In genomic region chr15:82648257-82649103, GRCh38 we compare ENCODE assay signal across 10 cellular contexts. TPM values are rescaled to one million over a fixed set of nuclear protein-coding genes. Genes with fewer than 3 reads are reported as not detected.
A peak's percentile ranks its signal among the peaks of the same experiment; 100 is the strongest.
DNase-seq lines count a peak whose midpoint lies in the region; ATAC-seq and TF ChIP-seq lines count a peak whose summit lies in the region.
"Had no signal": no experiment of that assay in that cellular context is flagged by ENCODE, and none has a peak within 500 bp of the region (broad histone marks: within the 10 kb centered on the region; RNA-seq: fewer than 3 reads in every experiment).

No MANE protein-coding gene starts in this region.

- TF ChIP-seq POLR2A in transverse colon (IDR thresholded peaks at IDR 0.05): no peak

- H3K4me3 ChIP-seq in duodenal mucosa (ENCODE audit: low read depth in 1 of 2, low read length in 2 of 2): peak overlapping the region; percentile 35 to 50
- H3K4me3 ChIP-seq in muscle layer of colon (ENCODE audit: low read depth in 1 of 2, low read length in 2 of 2): peak overlapping the region; percentile 55 to 56
- peak overlapping the region; percentile 16 to 69 (median 42) for H3K4me3 ChIP-seq in transverse colon

- no peak for ATAC-seq in activated T-cell treated with anti-CD3 and anti-CD28 coated beads, Interleukin-2, amount 50 U/mL, for 72 hours (replicated peaks in 1 of 2)
- ATAC-seq in HG03571 (IDR thresholded peaks at IDR 0.05; ENCODE audit: unreplicated experiment): no peak
- ATAC-seq: HCT116 had no signal

- TF ChIP-seq EP300 in transverse colon (IDR thresholded peaks at IDR 0.05; ENCODE audit: low read depth): no peak

- H3K9ac ChIP-seq in duodenal mucosa (ENCODE audit: low read depth in 1 of 2, low read length in 2 of 2) (no peak overlapping the region), muscle layer of colon (ENCODE audit: low read length) (no peak overlapping the region)

- no peak for TF ChIP-seq CTCF in transverse colon (IDR thresholded peaks at IDR 0.05)

- H3K4me3 Mint-ChIP-seq in activated T-cell treated with anti-CD3 and anti-CD28 coated beads, Interleukin-2, amount 50 U/mL, for 72 hours: peak overlapping the region; percentile 24 to 66

- H3K4me1 Mint-ChIP-seq in activated T-cell treated with anti-CD3 and anti-CD28 coated beads, Interleukin-2, amount 50 U/mL, for 72 hours (ENCODE audit: low read depth): peaks cover 5% of the 10 kb centered on the region

- H3K27me3 Mint-ChIP-seq in activated T-cell treated with anti-CD3 and anti-CD28 coated beads, Interleukin-2, amount 50 U/mL, for 72 hours (ENCODE audit: low read depth): peaks cover 64% of the 10 kb centered on the region

- WGBS in transverse colon (ENCODE audit: low coverage in 1 of 2), 2 donors: 27 to 63% methylated on average over 7 to 41 of the region's 41 CpGs

- H3K4me1 ChIP-seq in duodenal mucosa (ENCODE audit: control insufficient read depth in 1 of 2, insufficient read depth in 2 of 2, low read length in 2 of 2): peaks cover 0 to 4% of the 10 kb centered on the region in 2 donors
- H3K4me1 ChIP-seq in muscle layer of colon (ENCODE audit: insufficient read depth, low read length): peaks cover 5% of the 10 kb centered on the region
- H3K4me1 ChIP-seq in transverse colon: peaks cover 0 to 27% (median 12%) of the 10 kb centered on the region in 4 donors

- no peak for DNase-seq in activated T-cell treated with anti-CD3 and anti-CD28 coated beads, Interleukin-2, amount 50 U/mL, for 72 hours
- DNase-seq in activated T-cell treated with anti-CD3 and anti-CD28 coated beads for 4 hours (no peak), transverse colon (no peak), mesenteric fat pad (ENCODE audit: low spot score) (no peak), NCI-H2227 (lab: John Stamatoyannopoulos, UW; ENCODE audit: unreplicated experiment) (no peak)

- no peak overlapping the region for H3K27ac Mint-ChIP-seq in activated T-cell treated with anti-CD3 and anti-CD28 coated beads, Interleukin-2, amount 50 U/mL, for 72 hours

- in situ Hi-C loops in transverse colon (cut with MboI; ENCODE audit: low pct_ligation_motif_present in 1 of 4, low pct_unique_long_range_greater_than_20kb in 1 of 4, low sequenced_read_pairs in 3 of 4): no loop called here

- peaks cover 10 to 40% of the 10 kb centered on the region in 2 donors for H3K27me3 ChIP-seq in duodenal mucosa (ENCODE audit: control insufficient read depth in 1 of 2, insufficient read depth in 2 of 2, low read length in 2 of 2)
- peaks cover 0 to 23% of the 10 kb centered on the region in 2 donors for H3K27me3 ChIP-seq in muscle layer of colon (ENCODE audit: control insufficient read depth in 1 of 2, insufficient read depth in 2 of 2, low read length in 2 of 2)
- H3K27me3 ChIP-seq in transverse colon: peaks cover 59% of the 10 kb centered on the region

- peaks cover 0 to 2% of the 10 kb centered on the region in 2 donors for H3K36me3 Mint-ChIP-seq in activated T-cell treated with anti-CD3 and anti-CD28 coated beads, Interleukin-2, amount 50 U/mL, for 72 hours (ENCODE audit: insufficient read depth in 2 of 2)

- H3K9me3 Mint-ChIP-seq in activated T-cell treated with anti-CD3 and anti-CD28 coated beads, Interleukin-2, amount 50 U/mL, for 72 hours: no peaks in the 10 kb centered on the region

- H3K9me3 ChIP-seq in duodenal mucosa (ENCODE audit: control insufficient read depth in 1 of 2, low read length in 2 of 2) (no peaks in the 10 kb centered on the region), muscle layer of colon (ENCODE audit: low read length) (no peaks in the 10 kb centered on the region), transverse colon (no peaks in the 10 kb centered on the region)

- H3K36me3 ChIP-seq in duodenal mucosa (ENCODE audit: control insufficient read depth in 1 of 2, insufficient read depth in 2 of 2, low read length in 2 of 2): no peaks in the 10 kb centered on the region
- no peaks in the 10 kb centered on the region for H3K36me3 ChIP-seq in muscle layer of colon (ENCODE audit: insufficient read depth, low read length)
- H3K36me3 ChIP-seq in transverse colon: no peaks in the 10 kb centered on the region

- H3K27ac ChIP-seq in duodenal mucosa (ENCODE audit: low read depth, low read length) (no peak overlapping the region), muscle layer of colon (ENCODE audit: low read depth, low read length) (no peak overlapping the region), transverse colon (peak overlapping the region; percentile 4 to 60 (median 29))
- H3K27ac ChIP-seq: C4-2B had no signal

- intact Hi-C loops in transverse colon (cut with DNase I; ENCODE audit: low total_unique reads): no loop called here

RNA-seq across cellular contexts. Expression of gene CPEB1, which starts 1.3 kb away (rescaled TPM):
- 1 to 10 TPM in 1 of 2 donors, under 1 TPM in 1; 0.48 to 1.1 TPM for total RNA-seq in activated T-cell treated with anti-CD3 and anti-CD28 coated beads, Interleukin-2, amount 50 U/mL, for 72 hours
- 1 to 10 TPM in 3 of 4 donors, not detected in 1; 3.7 to 5.6 (median 3.8) TPM for total RNA-seq in transverse colon
- total RNA-seq in mesenteric fat pad: 2.5 TPM

Comparison
In these comparisons a context has a peak if more than half of its experiments do, and no peak if none do; other contexts are left out.
1. H3K27ac ChIP-seq: peak in transverse colon (4 of 4); none in duodenal mucosa (single experiment) and muscle layer of colon (single experiment).
2. Peak in every context shown above with its lines, with median percentiles within 50 percentile points of each other: H3K4me3 ChIP-seq.